ENCODE assay signal across 13 cellular contexts in the genomic region with DNA sequence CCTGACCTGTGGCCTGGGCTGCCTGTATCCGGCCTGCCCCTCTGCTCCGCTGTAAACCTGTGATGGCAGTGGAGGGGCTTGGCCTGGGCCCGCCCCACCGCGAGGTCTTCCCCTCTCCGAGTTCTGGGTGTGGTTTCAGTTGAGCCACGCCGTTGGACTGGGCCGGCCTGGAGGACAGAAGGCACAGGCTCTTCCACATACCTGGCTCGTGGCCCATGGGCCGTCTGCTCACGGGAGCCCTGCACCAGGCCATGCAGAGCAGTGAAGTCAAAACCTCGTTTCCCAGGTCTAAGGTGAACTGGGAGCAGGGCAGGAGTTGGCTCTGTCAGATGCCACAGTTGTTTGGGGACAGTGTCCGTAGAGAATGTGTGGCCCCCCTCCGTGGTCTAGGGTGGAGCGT. TPM values are rescaled to one million over a fixed set of nuclear protein-coding genes. Genes with fewer than 3 reads are reported as not detected.
DNase-seq lines count a peak whose midpoint lies in the region; ATAC-seq and TF ChIP-seq lines count a peak whose summit lies in the region.
"Had no signal": no experiment of that assay in that cellular context is flagged by ENCODE, and none has a peak within 500 bp of the region (broad histone marks: within the 10 kb centered on the region; RNA-seq: fewer than 3 reads in every experiment).

No MANE protein-coding gene starts in this region.

- no peak for TF ChIP-seq EP300 in sigmoid colon (IDR thresholded peaks at IDR 0.05)

- 51 to 84% methylated on average over 16 of the region's 16 CpGs for WGBS in sigmoid colon, 2 donors

- no peak for TF ChIP-seq POLR2A in sigmoid colon (IDR thresholded peaks at IDR 0.05)

- peaks cover 2% of the 10 kb centered on the region for H3K36me3 Mint-ChIP-seq in mesothelial cell of epicardium

- H3K4me1 Mint-ChIP-seq in mesothelial cell of epicardium, result peaks cover 7% of the 10 kb centered on the region

- H3K27ac ChIP-seq in 22Rv1, result 0 out of 2 replicates have a peak overlapping the region, but pooled peaks have one; percentile 23
- no peak overlapping the region for H3K27ac ChIP-seq in sigmoid colon
- H3K27ac ChIP-seq: BLaER1 treated with 17β-estradiol and CSF1 and Interleukin-3, amounts not matched to agents 10 nM and 100 nM; Peyer's patch had no signal

- peaks cover 0 to 30% (median 14%) of the 10 kb centered on the region in 4 donors for H3K4me1 ChIP-seq in sigmoid colon

- DNase-seq in G401 (ENCODE audit: low spot score) (peak; percentile 75), cerebellar cortex (ENCODE audit: low spot score) (peak; percentile 60), mesothelial cell of epicardium (ENCODE audit: low spot score in 2 of 2, unreplicated experiment in 2 of 2) (no peak), omental fat pad (ENCODE audit: low spot score) (no peak), sigmoid colon (no peak), NCI-H1092 treated with DMSO at 0.1 percent for 48 hours (lab: John Stamatoyannopoulos, UW) (no peak)
- DNase-seq: NCI-H1105, NCI-H2081 treated with DMSO at 0.1 percent for 48 hours, Peyer's patch, Right ventricle myocardium superior had no signal

- H3K9me3 ChIP-seq in sigmoid colon, result no peaks in the 10 kb centered on the region
- H3K9me3 ChIP-seq: BLaER1 treated with 17β-estradiol and CSF1 and Interleukin-3, amounts not matched to agents 10 nM and 100 nM; Peyer's patch had no signal

- no peak overlapping the region for H3K4me3 ChIP-seq in sigmoid colon
- H3K4me3 ChIP-seq: BLaER1 treated with 17β-estradiol and CSF1 and Interleukin-3, amounts not matched to agents 10 nM and 100 nM; Peyer's patch had no signal

- H3K36me3 ChIP-seq in sigmoid colon, result peaks cover 0 to 12% (median 2%) of the 10 kb centered on the region in 4 donors
- H3K36me3 ChIP-seq: Peyer's patch had no signal

- no peaks in the 10 kb centered on the region for H3K27me3 ChIP-seq in sigmoid colon
- H3K27me3 ChIP-seq: BLaER1 treated with 17β-estradiol and CSF1 and Interleukin-3, amounts not matched to agents 10 nM and 100 nM; Peyer's patch had no signal

- in situ Hi-C loops in G401 (cut with HindIII; ENCODE audit: low sequenced_read_pairs), result no loop called here

- no peaks in the 10 kb centered on the region for H3K9me3 Mint-ChIP-seq in mesothelial cell of epicardium

- ATAC-seq in omental fat pad (ENCODE audit: low FRiP score), result no peak
- ATAC-seq in GM18517 (IDR thresholded peaks at IDR 0.05; ENCODE audit: unreplicated experiment), result no peak

- H3K4me3 Mint-ChIP-seq in mesothelial cell of epicardium, result no peak overlapping the region

- TF ChIP-seq CTCF in 22Rv1 (IDR thresholded peaks at IDR 0.05), result no peak
- TF ChIP-seq CTCF in mesothelial cell of epicardium (IDR thresholded peaks at IDR 0.05; ENCODE audit: unreplicated experiment), result no peak
- TF ChIP-seq CTCF in omental fat pad (IDR thresholded peaks at IDR 0.05), result no peak
- no peak for TF ChIP-seq CTCF in sigmoid colon (IDR thresholded peaks at IDR 0.05)

- intact Hi-C loops in sigmoid colon (cut with DNase I), result loop anchor here (10.0 kb wide), 1 partner anchor 231 kb away; no protein-coding TSS in a partner anchor

- peaks cover 14% of the 10 kb centered on the region for H3K27me3 Mint-ChIP-seq in mesothelial cell of epicardium (ENCODE audit: low read depth)

- peak overlapping the region; percentile 14 for H3K27ac Mint-ChIP-seq in mesothelial cell of epicardium

RNA-seq across cellular contexts. Expression of a gene that starts 5.6 kb away (rescaled TPM):
- total RNA-seq in G401 (2014; rRNA removed; shearing (Covaris generic)), result 145 and 179 TPM in 2 replicates
- 229 to 243 TPM (median 229 TPM) in 3 replicates for total RNA-seq in mesothelial cell of epicardium
- 100 to 1,000 TPM in 1 of 4 donors, 10 to 100 TPM in 3; 84.9 to 171 (median 92.2) TPM for total RNA-seq in omental fat pad
- 100 to 1,000 TPM; 110 to 145 (median 128) TPM for total RNA-seq in sigmoid colon
- polyA plus RNA-seq in sigmoid colon, result 100 to 1,000 TPM; 111 to 171 (median 112) TPM

RNA-seq across cellular contexts. Expression of a gene that starts 22.1 kb away (rescaled TPM):
- 52.9 and 71.9 TPM in 2 replicates for total RNA-seq in G401 (2014; rRNA removed; shearing (Covaris generic))
- total RNA-seq in mesothelial cell of epicardium, result 53.3 to 54.8 TPM (median 54.5 TPM) in 3 replicates
- total RNA-seq in omental fat pad, result 10 to 100 TPM; 26.2 to 66.5 (median 38.4) TPM
- total RNA-seq in sigmoid colon, result 10 to 100 TPM; 50.2 to 87.2 (median 67.0) TPM
- polyA plus RNA-seq in sigmoid colon, result 100 to 1,000 TPM in 2 of 3 donors, 10 to 100 TPM in 1; 84.8 to 136 (median 121) TPM

RNA-seq across cellular contexts. Expression of a gene that starts 37.2 kb away (rescaled TPM):
- total RNA-seq in G401 (2014; rRNA removed; shearing (Covaris generic)), result 0.20 and 0.62 TPM in 2 replicates
- total RNA-seq in mesothelial cell of epicardium (1.0 to 1.4 TPM (median 1.2 TPM) in 3 replicates), omental fat pad (under 1 TPM in 3 of 4 donors, not detected in 1; 0.63 to 0.93 (median 0.84) TPM), sigmoid colon (under 1 TPM in 3 of 4 donors, not detected in 1; 0.36 to 0.82 (median 0.81) TPM)
- polyA plus RNA-seq in sigmoid colon, result under 1 TPM in 1 of 3 donors, not detected in 2; 0.93 TPM

RNA-seq across cellular contexts. Expression of a gene that starts 50.1 kb away (rescaled TPM):
- total RNA-seq in G401 (2014; rRNA removed; shearing (Covaris generic)), result 40.4 and 59.4 TPM in 2 replicates
- total RNA-seq in mesothelial cell of epicardium, result 29.3 to 36.3 TPM (median 33.0 TPM) in 3 replicates
- total RNA-seq in omental fat pad, result 10 to 100 TPM; 18.3 to 39.6 (median 25.7) TPM
- total RNA-seq in sigmoid colon, result 10 to 100 TPM; 17.4 to 26.9 (median 22.0) TPM
- polyA plus RNA-seq in sigmoid colon, result 10 to 100 TPM; 10.8 to 25.3 (median 13.4) TPM

RNA-seq across cellular contexts. Expression of a gene that starts 58.8 kb away (rescaled TPM):
- total RNA-seq in G401 (2014; rRNA removed; shearing (Covaris generic)), result 47.8 and 70.9 TPM in 2 replicates
- total RNA-seq in mesothelial cell of epicardium (15.2 to 17.9 TPM (median 16.8 TPM) in 3 replicates), omental fat pad (10 to 100 TPM in 1 of 4 donors, 1 to 10 TPM in 3; 8.1 to 10.4 (median 9.6) TPM), sigmoid colon (10 to 100 TPM in 2 of 4 donors, 1 to 10 TPM in 2; 9.0 to 14.4 (median 10.0) TPM)
- polyA plus RNA-seq in sigmoid colon, result 10 to 100 TPM in 2 of 3 donors, 1 to 10 TPM in 1; 6.0 to 20.2 (median 11.1) TPM

Comparison
In these comparisons a context has a peak if more than half of its experiments do, and no peak if none do; other contexts are left out.
1. DNase-seq: peak in G401 (single experiment) and cerebellar cortex (single experiment); none in mesothelial cell of epicardium (0 of 2), omental fat pad (single experiment), sigmoid colon (single experiment) and NCI-H1092 treated with DMSO at 0.1 percent for 48 hours (single experiment).